In the genomic region with DNA sequence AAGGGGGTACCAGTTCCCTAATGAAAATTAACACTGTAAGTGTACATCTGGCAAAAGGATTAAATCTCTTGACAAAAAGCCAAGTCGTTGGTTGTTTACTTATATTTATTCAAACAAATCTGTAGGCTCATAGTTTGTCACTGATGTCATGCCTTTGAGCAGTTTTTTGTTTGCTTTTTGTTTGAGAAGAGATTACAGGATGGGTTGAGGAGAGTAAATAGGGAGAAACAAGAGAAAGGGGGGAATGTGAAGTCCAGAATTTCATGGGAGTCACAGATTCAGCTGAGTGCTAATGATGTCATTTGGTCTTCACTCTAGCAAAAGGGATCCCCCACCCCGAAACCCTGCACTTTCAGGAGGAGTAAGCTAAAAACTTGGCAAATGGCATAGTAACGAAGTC, we compare ENCODE assay signal across 11 cellular contexts.
DNase-seq lines count a peak whose midpoint lies in the region; ATAC-seq and TF ChIP-seq lines count a peak whose summit lies in the region.
"Had no signal": no experiment of that assay in that cellular context is flagged by ENCODE, and none has a peak within 500 bp of the region (broad histone marks: within the 10 kb centered on the region; RNA-seq: fewer than 3 reads in every experiment).

No MANE protein-coding gene starts in this region.

- H3K4me3 Mint-ChIP-seq in CD8-positive, alpha-beta T cell, result no peak overlapping the region
- H3K4me3 Mint-ChIP-seq: memory B cell had no signal

- peaks cover 36% of the 10 kb centered on the region for H3F3A ChIP-seq in GM23248 (ENCODE audit: insufficient read depth)

- H3K4me1 Mint-ChIP-seq in CD8-positive, alpha-beta T cell (ENCODE audit: low read depth), result no peaks in the 10 kb centered on the region
- H3K4me1 Mint-ChIP-seq: memory B cell had no signal

- H3K27me3 Mint-ChIP-seq in CD8-positive, alpha-beta T cell (ENCODE audit: low read depth), result peaks cover 2% of the 10 kb centered on the region

- TF ChIP-seq CTCF in hepatocyte (IDR thresholded peaks at IDR 0.05; ENCODE audit: poor library complexity), result no peak
- TF ChIP-seq CTCF in CD8-positive, alpha-beta T cell (IDR thresholded peaks at IDR 0.05), result no peak

- peak overlapping the region; percentile 37 for H3K27ac ChIP-seq in GM23248
- H3K27ac ChIP-seq in SJCRH30, result no peak overlapping the region
- peak overlapping the region; percentile 53 for H3K27ac ChIP-seq in hepatocyte
- H3K27ac ChIP-seq in CD8-positive, alpha-beta T cell (ENCODE audit: low read depth, low read length), result no peak overlapping the region

- H3K9me2 ChIP-seq in GM23248 (ENCODE audit: insufficient read depth) (no peaks in the 10 kb centered on the region), hepatocyte (replicated peaks; ENCODE audit: insufficient read depth) (no peaks in the 10 kb centered on the region)

- ATAC-seq in CD8-positive, alpha-beta T cell, result no peak

- in situ Hi-C loops in GM23248 (cut with MboI), result no loop called here

- POLR2A ChIA-PET in CD8-positive, alpha-beta T cell (lab: Charles Lee), result no interaction called here

- no peaks in the 10 kb centered on the region for H3K36me3 Mint-ChIP-seq in CD8-positive, alpha-beta T cell
- H3K36me3 Mint-ChIP-seq: memory B cell had no signal

- no peak overlapping the region for H3K27ac Mint-ChIP-seq in CD8-positive, alpha-beta T cell
- H3K27ac Mint-ChIP-seq: memory B cell had no signal

- H3K79me2 ChIP-seq in GM23248 (ENCODE audit: insufficient read depth) (peaks cover 25% of the 10 kb centered on the region), hepatocyte (no peaks in the 10 kb centered on the region)

- H3K27me3 ChIP-seq in GM23248 (replicated peaks; ENCODE audit: insufficient read depth) (no peaks in the 10 kb centered on the region), SJCRH30 (no peaks in the 10 kb centered on the region), hepatocyte (no peaks in the 10 kb centered on the region)
- no peaks in the 10 kb centered on the region for H3K27me3 ChIP-seq in CD8-positive, alpha-beta T cell (ENCODE audit: insufficient read depth, low read length)

- peak; percentile 37 for DNase-seq in A172 (ENCODE audit: low spot score)
- peak; percentile 61 for DNase-seq in GM23248
- peak; percentile 5 to 36 for DNase-seq in SJCRH30
- peak; percentile 20 for DNase-seq in hepatocyte (ENCODE audit: low spot score)
- DNase-seq in T-helper 9 cell, result no peak
- DNase-seq in CD8-positive, alpha-beta T cell, result no peak
- no peak for DNase-seq in Kasumi-1 (lab: John Stamatoyannopoulos, UW)
- DNase-seq in superior temporal gyrus (ENCODE audit: extremely low spot score), result no peak
- DNase-seq: activated effector memory CD4-positive, alpha-beta T cell treated with anti-CD3 and anti-CD28 coated beads, Interleukin-2, amount 50 U/mL, for 16 hours; NCI-H82 had no signal

- intact Hi-C loops in CD8-positive, alpha-beta T cell (cut with DNase I, micrococcal nuclease), result no loop called here

- H3K4me1 ChIP-seq in GM23248 (ENCODE audit: insufficient read depth), result peaks cover 31% of the 10 kb centered on the region
- H3K4me1 ChIP-seq in SJCRH30, result peaks cover 12% of the 10 kb centered on the region; the same call in 1 of the 2 replicates
- peaks cover 16% of the 10 kb centered on the region for H3K4me1 ChIP-seq in hepatocyte (ENCODE audit: insufficient read depth)
- H3K4me1 ChIP-seq in CD8-positive, alpha-beta T cell (ENCODE audit: insufficient read depth, low read length), result no peaks in the 10 kb centered on the region

- H3K4me3 ChIP-seq in GM23248, result no peak overlapping the region
- H3K4me3 ChIP-seq in SJCRH30, result no peak overlapping the region
- no peak overlapping the region for H3K4me3 ChIP-seq in hepatocyte
- no peak overlapping the region for H3K4me3 ChIP-seq in CD8-positive, alpha-beta T cell (ENCODE audit: low read depth, low read length)

- WGBS in GM23248 (ENCODE audit: low coverage in 1 of 2, low lambda C conversion rate in 2 of 2, missing lambda C conversion rate in 2 of 2), 2 experiments, result 30 to 35% methylated on average over 3 of the region's 3 CpGs
- 64% methylated on average over 3 of the region's 3 CpGs for WGBS in hepatocyte (ENCODE audit: low lambda C conversion rate, missing lambda C conversion rate)

- H4K20me1 ChIP-seq in GM23248 (ENCODE audit: insufficient read depth) (no peaks in the 10 kb centered on the region), hepatocyte (ENCODE audit: insufficient read depth, poor library complexity, severe bottlenecking) (no peaks in the 10 kb centered on the region)

- CTCF ChIA-PET in CD8-positive, alpha-beta T cell (lab: Charles Lee), result interaction anchor here (0.6 to 0.7 kb wide), 2 partner anchors 112 to 358 kb away, joined by 3 to 4 read pairs; no protein-coding TSS in a partner anchor

- H3K4me2 ChIP-seq in GM23248 (ENCODE audit: unreplicated experiment) (peak overlapping the region; percentile 57), hepatocyte (peak overlapping the region; percentile 0)

- no peaks in the 10 kb centered on the region for H3K9me3 Mint-ChIP-seq in CD8-positive, alpha-beta T cell
- H3K9me3 Mint-ChIP-seq: memory B cell had no signal

- H3K9me3 ChIP-seq in GM23248 (ENCODE audit: low read depth), result no peaks in the 10 kb centered on the region
- H3K9me3 ChIP-seq in SJCRH30 (replicated peaks), result no peaks in the 10 kb centered on the region
- no peaks in the 10 kb centered on the region for H3K9me3 ChIP-seq in hepatocyte (ENCODE audit: low read depth)
- H3K9me3 ChIP-seq in CD8-positive, alpha-beta T cell (ENCODE audit: low read length), result no peaks in the 10 kb centered on the region

- H2AFZ ChIP-seq in GM23248, result no peak overlapping the region
- no peak overlapping the region for H2AFZ ChIP-seq in hepatocyte

- H3K36me3 ChIP-seq in GM23248 (ENCODE audit: low read depth) (no peaks in the 10 kb centered on the region), SJCRH30 (no peaks in the 10 kb centered on the region), hepatocyte (replicated peaks; ENCODE audit: insufficient read depth, low read depth) (no peaks in the 10 kb centered on the region)
- no peaks in the 10 kb centered on the region for H3K36me3 ChIP-seq in CD8-positive, alpha-beta T cell (ENCODE audit: insufficient read depth, low read length)

- H3K9ac ChIP-seq in GM23248, result peak overlapping the region; percentile 23; the same call in 1 of the 2 replicates

Comparison
In these comparisons a context has a peak if more than half of its experiments do, and no peak if none do; other contexts are left out.
1. DNase-seq: peak in A172 (single experiment), GM23248 (single experiment), SJCRH30 (2 of 2) and hepatocyte (single experiment); none in T-helper 9 cell (single experiment), CD8-positive, alpha-beta T cell (0 of 7), Kasumi-1 (0 of 2) and superior temporal gyrus (single experiment).
2. H3K27ac ChIP-seq: peak in GM23248 (single experiment) and hepatocyte (single experiment); none in SJCRH30 (single experiment) and CD8-positive, alpha-beta T cell (single experiment).